ENCODE assay signal across 29 cellular contexts in genomic region chr3:188276366-188276765, GRCh38.
DNase-seq lines count a peak whose midpoint lies in the region; ATAC-seq, FAIRE-seq and TF ChIP-seq lines count a peak whose summit lies in the region.
"Had no signal": no experiment of that assay in that cellular context is flagged by ENCODE, and none has a peak within 500 bp of the region (broad histone marks: within the 10 kb centered on the region; RNA-seq: fewer than 3 reads in every experiment).

No MANE protein-coding gene starts in this region.

- WGBS in right cardiac atrium: 90% methylated on average over 3 of the region's 3 CpGs
- WGBS in sigmoid colon, 2 donors: 94 to 95% methylated on average over 3 of the region's 3 CpGs

- FAIRE-seq in GM12892 (lab: Jason Lieb, UNC): no peak
- FAIRE-seq: GM12878 had no signal

- H3K36me3 ChIP-seq in sigmoid colon: no peaks in the 10 kb centered on the region
- H3K36me3 ChIP-seq: tibial nerve had no signal

- no peaks in the 10 kb centered on the region for H3K27me3 ChIP-seq in right cardiac atrium (ENCODE audit: control insufficient read depth, insufficient read depth)
- no peaks in the 10 kb centered on the region for H3K27me3 ChIP-seq in sigmoid colon
- H3K27me3 ChIP-seq in CD4-positive, alpha-beta T cell (ENCODE audit: control insufficient read depth, insufficient read depth, low read length): no peaks in the 10 kb centered on the region
- H3K27me3 ChIP-seq: BLaER1, spleen, tibial nerve had no signal

- H3K4me3 Mint-ChIP-seq in dendritic cell treated with granulocyte-macrophage colony-stimulating factor and Interleukin-4, amounts not matched to agents 40 ng/mL and 50 ng/mL, for 4 days: no peak overlapping the region
- H3K4me3 Mint-ChIP-seq in CD4-positive, alpha-beta T cell: no peak overlapping the region
- H3K4me3 Mint-ChIP-seq: activated naive CD4-positive, alpha-beta T cell treated with anti-CD3 and anti-CD28 coated beads, Interleukin-2, amount 10 ng/mL, durations not matched to agents 7 days and 5 days; IgD-negative memory B cell; memory B cell; naive B cell; stimulated activated effector memory CD8-positive, alpha-beta T cell treated with anti-CD3 and anti-CD28 coated beads, Interleukin-12 subunit alpha, Interleukin-12 subunit beta, amount 100 ng/mL, for 72 hours; WTC11 had no signal

- no peaks in the 10 kb centered on the region for H3K27me3 Mint-ChIP-seq in dendritic cell treated with granulocyte-macrophage colony-stimulating factor and Interleukin-4, amounts not matched to agents 40 ng/mL and 50 ng/mL, for 4 days
- no peaks in the 10 kb centered on the region for H3K27me3 Mint-ChIP-seq in CD4-positive, alpha-beta T cell
- H3K27me3 Mint-ChIP-seq: activated naive CD4-positive, alpha-beta T cell treated with anti-CD3 and anti-CD28 coated beads, Interleukin-2, amount 10 ng/mL, durations not matched to agents 7 days and 5 days; IgD-negative memory B cell; memory B cell; naive B cell had no signal

- POLR2A ChIA-PET in CD4-positive, alpha-beta T cell (lab: Charles Lee): no interaction called here

- H3K4me1 ChIP-seq in right cardiac atrium (ENCODE audit: control insufficient read depth, insufficient read depth, low read length) (peaks cover 11% of the 10 kb centered on the region), sigmoid colon (peaks cover 0 to 96% (median 85%) of the 10 kb centered on the region in 4 donors)

- intact Hi-C loops in right cardiac atrium (cut with DNase I) (no loop called here), Right ventricle myocardium superior (cut with DNase I) (loop anchor here (10.0 kb wide), 1 partner anchor 532 kb away; the partner anchor contains the start of gene BCL6), sigmoid colon (cut with DNase I) (no loop called here)
- intact Hi-C loops in dendritic cell treated with granulocyte-macrophage colony-stimulating factor and Interleukin-4, amounts not matched to agents 40 ng/mL and 50 ng/mL, for 4 days (cut with micrococcal nuclease): no loop called here
- intact Hi-C loops in CD4-positive, alpha-beta T cell (cut with DNase I, micrococcal nuclease): loop anchor here in 1 of 2 experiments (5.0 kb wide), 1 partner anchor 534 kb away; no protein-coding TSS in a partner anchor

- no peak for TF ChIP-seq POLR2A in sigmoid colon (IDR thresholded peaks at IDR 0.05)
- no peak for TF ChIP-seq POLR2A in GM12892 (IDR thresholded peaks at IDR 0.05; ENCODE audit: low read depth, low read length)

- H3K9me3 Mint-ChIP-seq in dendritic cell treated with granulocyte-macrophage colony-stimulating factor and Interleukin-4, amounts not matched to agents 40 ng/mL and 50 ng/mL, for 4 days: no peaks in the 10 kb centered on the region
- no peaks in the 10 kb centered on the region for H3K9me3 Mint-ChIP-seq in CD4-positive, alpha-beta T cell
- H3K9me3 Mint-ChIP-seq: activated naive CD4-positive, alpha-beta T cell treated with anti-CD3 and anti-CD28 coated beads, Interleukin-2, amount 10 ng/mL, durations not matched to agents 7 days and 5 days; IgD-negative memory B cell; memory B cell; naive B cell; stimulated activated effector memory CD8-positive, alpha-beta T cell treated with anti-CD3 and anti-CD28 coated beads, Interleukin-12 subunit alpha, Interleukin-12 subunit beta, amount 100 ng/mL, for 72 hours; WTC11 had no signal

- TF ChIP-seq CTCF in sigmoid colon (IDR thresholded peaks at IDR 0.05): no peak
- no peak for TF ChIP-seq CTCF in CD4-positive, alpha-beta T cell (IDR thresholded peaks at IDR 0.05)

- peak overlapping the region; percentile 83 for H3K27ac ChIP-seq in right cardiac atrium (ENCODE audit: low read length)
- H3K27ac ChIP-seq in sigmoid colon: peak overlapping the region; percentile 88 to 94 (median 90)
- no peak overlapping the region for H3K27ac ChIP-seq in CD4-positive, alpha-beta T cell (ENCODE audit: low read depth, low read length)
- H3K27ac ChIP-seq: BLaER1, tibial nerve had no signal

- H3K4me1 Mint-ChIP-seq in dendritic cell treated with granulocyte-macrophage colony-stimulating factor and Interleukin-4, amounts not matched to agents 40 ng/mL and 50 ng/mL, for 4 days (ENCODE audit: low read depth): peaks cover 41% of the 10 kb centered on the region
- peaks cover 19% of the 10 kb centered on the region for H3K4me1 Mint-ChIP-seq in CD4-positive, alpha-beta T cell (ENCODE audit: low read depth)

- ATAC-seq in right cardiac atrium (no peak), Right ventricle myocardium superior (ENCODE audit: poor library complexity) (no peak)
- ATAC-seq in CD4-positive, alpha-beta T cell (ENCODE audit: poor library complexity): no peak
- ATAC-seq: GM12878; stimulated activated effector memory CD8-positive, alpha-beta T cell treated with anti-CD3 and anti-CD28 coated beads, Interleukin-12 subunit alpha, Interleukin-12 subunit beta, amount 100 ng/mL, for 72 hours; WTC11 had no signal

- DNase-seq in right cardiac atrium: no peak
- DNase-seq in Right ventricle myocardium superior: no peak
- DNase-seq in sigmoid colon: no peak
- no peak for DNase-seq in GM12892 (ENCODE audit: insufficient read length)
- no peak for DNase-seq in CD4-positive, alpha-beta T cell
- DNase-seq in OCI-M1 (lab: John Stamatoyannopoulos, UW): no peak
- no peak for DNase-seq in NCI-H2227 (lab: John Stamatoyannopoulos, UW; ENCODE audit: unreplicated experiment)
- DNase-seq: ACHN; activated naive CD4-positive, alpha-beta T cell treated with anti-CD3 and anti-CD28 coated beads, Interleukin-2, amount 10 ng/mL, durations not matched to agents 7 days and 5 days; anterior cingulate cortex; HCEC 1CT; head of caudate nucleus; naive B cell; NCI-H1105 treated with DMSO at 0.1 percent for 48 hours; NCI-H446; NCI-H82; occipital lobe; retina; spleen; stimulated activated CD4-positive, alpha-beta T cell treated with anti-CD3 and anti-CD28 coated beads, Interleukin-2, amount 100 ng/mL, for 48 hours; T-helper 9 cell had no signal

- H3K27ac Mint-ChIP-seq in dendritic cell treated with granulocyte-macrophage colony-stimulating factor and Interleukin-4, amounts not matched to agents 40 ng/mL and 50 ng/mL, for 4 days: peak overlapping the region; percentile 20
- no peak overlapping the region for H3K27ac Mint-ChIP-seq in CD4-positive, alpha-beta T cell
- H3K27ac Mint-ChIP-seq: activated naive CD4-positive, alpha-beta T cell treated with anti-CD3 and anti-CD28 coated beads, Interleukin-2, amount 10 ng/mL, durations not matched to agents 7 days and 5 days; IgD-negative memory B cell; memory B cell; stimulated activated effector memory CD8-positive, alpha-beta T cell treated with anti-CD3 and anti-CD28 coated beads, Interleukin-12 subunit alpha, Interleukin-12 subunit beta, amount 100 ng/mL, for 72 hours; WTC11 had no signal

- H3K4me3 ChIP-seq in right cardiac atrium (ENCODE audit: low read length): no peak overlapping the region
- no peak overlapping the region for H3K4me3 ChIP-seq in sigmoid colon
- H3K4me3 ChIP-seq: BLaER1, GM12878, spleen, tibial nerve had no signal

- no peaks in the 10 kb centered on the region for H3K9me3 ChIP-seq in right cardiac atrium (ENCODE audit: control insufficient read depth, low read length)
- no peaks in the 10 kb centered on the region for H3K9me3 ChIP-seq in sigmoid colon
- no peaks in the 10 kb centered on the region for H3K9me3 ChIP-seq in CD4-positive, alpha-beta T cell (ENCODE audit: control insufficient read depth, low read length)
- H3K9me3 ChIP-seq: BLaER1, spleen, tibial nerve had no signal

- H3K36me3 Mint-ChIP-seq in dendritic cell treated with granulocyte-macrophage colony-stimulating factor and Interleukin-4, amounts not matched to agents 40 ng/mL and 50 ng/mL, for 4 days (ENCODE audit: low read depth): peaks cover 48% of the 10 kb centered on the region
- peaks cover 5% of the 10 kb centered on the region for H3K36me3 Mint-ChIP-seq in CD4-positive, alpha-beta T cell (ENCODE audit: low read depth)
- H3K36me3 Mint-ChIP-seq: stimulated activated effector memory CD8-positive, alpha-beta T cell treated with anti-CD3 and anti-CD28 coated beads, Interleukin-12 subunit alpha, Interleukin-12 subunit beta, amount 100 ng/mL, for 72 hours; WTC11 had no signal

- CTCF ChIA-PET in CD4-positive, alpha-beta T cell (lab: Charles Lee): interaction anchor here (1.2 kb wide), 1 partner anchor 27 kb away, joined by 3 read pairs; no protein-coding TSS in a partner anchor

- TF ChIP-seq EP300 in sigmoid colon (IDR thresholded peaks at IDR 0.05): no peak
